ENCODE assay signal across 19 cellular contexts in the genomic region with DNA sequence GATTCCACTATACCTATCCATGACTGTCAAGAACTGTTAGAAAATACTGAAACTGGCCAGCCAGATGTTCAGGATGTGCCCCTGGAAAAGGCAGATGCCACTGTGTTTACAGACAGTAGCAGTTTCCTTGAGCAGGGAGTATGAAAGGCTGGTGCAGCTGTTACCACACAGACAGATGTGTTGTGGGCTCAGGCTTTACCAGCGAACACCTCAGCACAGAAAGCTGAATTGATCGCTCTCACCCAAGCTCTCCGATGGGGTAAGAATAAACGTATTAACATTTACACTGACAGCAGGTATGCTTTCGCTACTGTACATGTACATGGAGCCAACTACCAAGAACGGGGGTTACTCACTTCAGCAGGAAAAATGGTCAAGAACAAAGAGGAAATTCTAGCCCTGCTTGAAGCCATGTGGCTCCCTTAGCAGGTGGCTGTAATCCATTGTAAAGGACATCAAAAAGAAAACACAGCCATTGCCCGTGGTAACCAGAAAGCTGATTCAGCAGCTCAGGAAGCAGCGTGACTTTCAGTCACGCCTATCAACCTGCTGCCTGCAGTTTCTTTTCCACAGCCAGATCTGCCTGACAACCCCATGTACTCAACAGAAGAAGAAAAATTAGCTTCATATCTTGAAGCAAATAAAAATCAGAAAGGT.
DNase-seq lines count a peak whose midpoint lies in the region; ATAC-seq and TF ChIP-seq lines count a peak whose summit lies in the region.
"Had no signal": no experiment of that assay in that cellular context is flagged by ENCODE, and none has a peak within 500 bp of the region (broad histone marks: within the 10 kb centered on the region; RNA-seq: fewer than 3 reads in every experiment).

No MANE protein-coding gene starts in this region.

- POLR2A ChIA-PET in WTC11 (lab: Charles Lee), result no interaction called here
- POLR2A ChIA-PET in activated CD4-positive, alpha-beta T cell treated with anti-CD3 and anti-CD28 coated beads, Interleukin-2, amount 10 ng/mL, durations not matched to agents 7 days and 5 days (lab: Charles Lee), result no interaction called here

- 0 out of 2 replicates have a peak, but pooled peaks cover 7% of the 10 kb centered on the region for H3K9me3 Mint-ChIP-seq in WTC11
- peaks cover 10% of the 10 kb centered on the region for H3K9me3 Mint-ChIP-seq in activated CD4-positive, alpha-beta T cell treated with anti-CD3 and anti-CD28 coated beads, Interleukin-2, amount 10 ng/mL, durations not matched to agents 7 days and 5 days
- H3K9me3 Mint-ChIP-seq: activated naive CD8-positive, alpha-beta T cell treated with anti-CD3 and anti-CD28 coated beads for 36 hours; memory B cell had no signal

- no peak for TF ChIP-seq CTCF in WTC11 (IDR thresholded peaks at IDR 0.05)

- peaks cover 14% of the 10 kb centered on the region for H3K4me1 Mint-ChIP-seq in WTC11
- H3K4me1 Mint-ChIP-seq in activated CD4-positive, alpha-beta T cell treated with anti-CD3 and anti-CD28 coated beads, Interleukin-2, amount 10 ng/mL, durations not matched to agents 7 days and 5 days, result no peaks in the 10 kb centered on the region
- H3K4me1 Mint-ChIP-seq: activated naive CD8-positive, alpha-beta T cell treated with anti-CD3 and anti-CD28 coated beads for 36 hours; CD8-positive, alpha-beta memory T cell; memory B cell; T-cell had no signal

- no peaks in the 10 kb centered on the region for H3K36me3 ChIP-seq in H7 (replicated peaks; ENCODE audit: control insufficient read depth, insufficient read depth, low read length)
- H3K36me3 ChIP-seq: brain microvascular endothelial cell, esophagus squamous epithelium had no signal

- H3K4me3 ChIP-seq in H7 (ENCODE audit: insufficient read depth, low read depth, low read length), result no peak overlapping the region
- H3K4me3 ChIP-seq: esophagus squamous epithelium had no signal

- H3K27me3 ChIP-seq in H7 (ENCODE audit: control insufficient read depth, insufficient read depth, low read length), result no peaks in the 10 kb centered on the region
- H3K27me3 ChIP-seq: brain microvascular endothelial cell, esophagus squamous epithelium had no signal

- CTCF ChIA-PET in WTC11 (lab: Charles Lee), result no interaction called here
- CTCF ChIA-PET in activated CD4-positive, alpha-beta T cell treated with anti-CD3 and anti-CD28 coated beads, Interleukin-2, amount 10 ng/mL, durations not matched to agents 7 days and 5 days (lab: Charles Lee), result no interaction called here

- peak; percentile 68 for ATAC-seq in WTC11
- ATAC-seq: activated T-cell treated with anti-CD3 and anti-CD28 coated beads, Interleukin-2, amount 50 U/mL, for 4 hours; T-cell had no signal

- H3K4me3 Mint-ChIP-seq in WTC11, result no peak overlapping the region
- no peak overlapping the region for H3K4me3 Mint-ChIP-seq in activated CD4-positive, alpha-beta T cell treated with anti-CD3 and anti-CD28 coated beads, Interleukin-2, amount 10 ng/mL, durations not matched to agents 7 days and 5 days
- H3K4me3 Mint-ChIP-seq: activated naive CD8-positive, alpha-beta T cell treated with anti-CD3 and anti-CD28 coated beads for 36 hours; activated T-cell treated with anti-CD3 and anti-CD28 coated beads, Interleukin-2, amount 50 U/mL, for 4 hours; CD8-positive, alpha-beta memory T cell; dendritic cell treated with granulocyte-macrophage colony-stimulating factor and Interleukin-4, amounts not matched to agents 40 ng/mL and 50 ng/mL, for 4 days; memory B cell; T-cell had no signal

- no peaks in the 10 kb centered on the region for H3K27me3 Mint-ChIP-seq in WTC11 (ENCODE audit: low read depth)
- H3K27me3 Mint-ChIP-seq in activated CD4-positive, alpha-beta T cell treated with anti-CD3 and anti-CD28 coated beads, Interleukin-2, amount 10 ng/mL, durations not matched to agents 7 days and 5 days, result no peaks in the 10 kb centered on the region
- H3K27me3 Mint-ChIP-seq: activated naive CD8-positive, alpha-beta T cell treated with anti-CD3 and anti-CD28 coated beads for 36 hours; CD8-positive, alpha-beta memory T cell; dendritic cell treated with granulocyte-macrophage colony-stimulating factor and Interleukin-4, amounts not matched to agents 40 ng/mL and 50 ng/mL, for 4 days; memory B cell; T-cell had no signal

- peak; percentile 8 for DNase-seq in Ammon's horn (ENCODE audit: low spot score)
- DNase-seq in H7, result peak; percentile 8
- peak; percentile 14 for DNase-seq in WTC11 (ENCODE audit: low spot score)
- peak; percentile 86 for DNase-seq in left kidney (ENCODE audit: low read depth, low spot score)
- DNase-seq in NCI-H2107 (lab: John Stamatoyannopoulos, UW), result no peak
- DNase-seq in NCI-H1694 (lab: John Stamatoyannopoulos, UW), result no peak
- no peak for DNase-seq in epidermal melanocyte (ENCODE audit: insufficient read length, low spot score)
- no peak for DNase-seq in activated CD4-positive, alpha-beta T cell treated with anti-CD3 and anti-CD28 coated beads, Interleukin-2, amount 10 ng/mL, durations not matched to agents 7 days and 5 days
- DNase-seq: activated CD4-positive, alpha-beta T cell treated with anti-CD3 and anti-CD28 coated beads, Interleukin-2, amount 50 U/mL, for 4 hours; activated naive CD8-positive, alpha-beta T cell treated with anti-CD3 and anti-CD28 coated beads for 36 hours; activated T-cell treated with anti-CD3 and anti-CD28 coated beads, Interleukin-2, amount 50 U/mL, for 4 hours; brain microvascular endothelial cell; CD8-positive, alpha-beta memory T cell; esophagus squamous epithelium; NCI-H187 treated with DMSO at 0.1 percent for 48 hours; NK-92 treated with Interleukin-12 subunit alpha and Interleukin-12 subunit beta, amount 100 ng/mL, for 24 hours; T-cell had no signal

- peak overlapping the region; percentile 42; the same call in 1 of the 2 replicates for H3K27ac Mint-ChIP-seq in WTC11
- no peak overlapping the region for H3K27ac Mint-ChIP-seq in activated CD4-positive, alpha-beta T cell treated with anti-CD3 and anti-CD28 coated beads, Interleukin-2, amount 10 ng/mL, durations not matched to agents 7 days and 5 days
- H3K27ac Mint-ChIP-seq: activated naive CD8-positive, alpha-beta T cell treated with anti-CD3 and anti-CD28 coated beads for 36 hours; CD8-positive, alpha-beta memory T cell; dendritic cell treated with granulocyte-macrophage colony-stimulating factor and Interleukin-4, amounts not matched to agents 40 ng/mL and 50 ng/mL, for 4 days; memory B cell; T-cell had no signal

- H3K36me3 Mint-ChIP-seq in WTC11, result no peaks in the 10 kb centered on the region
- no peaks in the 10 kb centered on the region for H3K36me3 Mint-ChIP-seq in activated CD4-positive, alpha-beta T cell treated with anti-CD3 and anti-CD28 coated beads, Interleukin-2, amount 10 ng/mL, durations not matched to agents 7 days and 5 days (ENCODE audit: low read depth)
- H3K36me3 Mint-ChIP-seq: activated naive CD8-positive, alpha-beta T cell treated with anti-CD3 and anti-CD28 coated beads for 36 hours; CD8-positive, alpha-beta memory T cell; memory B cell; T-cell had no signal

TF ChIP-seq in WTC11, 78 proteins besides CTCF, POLR2A, EP300 and RAD21 (continues in another document):
- TF ChIP-seq, protein P1, sequence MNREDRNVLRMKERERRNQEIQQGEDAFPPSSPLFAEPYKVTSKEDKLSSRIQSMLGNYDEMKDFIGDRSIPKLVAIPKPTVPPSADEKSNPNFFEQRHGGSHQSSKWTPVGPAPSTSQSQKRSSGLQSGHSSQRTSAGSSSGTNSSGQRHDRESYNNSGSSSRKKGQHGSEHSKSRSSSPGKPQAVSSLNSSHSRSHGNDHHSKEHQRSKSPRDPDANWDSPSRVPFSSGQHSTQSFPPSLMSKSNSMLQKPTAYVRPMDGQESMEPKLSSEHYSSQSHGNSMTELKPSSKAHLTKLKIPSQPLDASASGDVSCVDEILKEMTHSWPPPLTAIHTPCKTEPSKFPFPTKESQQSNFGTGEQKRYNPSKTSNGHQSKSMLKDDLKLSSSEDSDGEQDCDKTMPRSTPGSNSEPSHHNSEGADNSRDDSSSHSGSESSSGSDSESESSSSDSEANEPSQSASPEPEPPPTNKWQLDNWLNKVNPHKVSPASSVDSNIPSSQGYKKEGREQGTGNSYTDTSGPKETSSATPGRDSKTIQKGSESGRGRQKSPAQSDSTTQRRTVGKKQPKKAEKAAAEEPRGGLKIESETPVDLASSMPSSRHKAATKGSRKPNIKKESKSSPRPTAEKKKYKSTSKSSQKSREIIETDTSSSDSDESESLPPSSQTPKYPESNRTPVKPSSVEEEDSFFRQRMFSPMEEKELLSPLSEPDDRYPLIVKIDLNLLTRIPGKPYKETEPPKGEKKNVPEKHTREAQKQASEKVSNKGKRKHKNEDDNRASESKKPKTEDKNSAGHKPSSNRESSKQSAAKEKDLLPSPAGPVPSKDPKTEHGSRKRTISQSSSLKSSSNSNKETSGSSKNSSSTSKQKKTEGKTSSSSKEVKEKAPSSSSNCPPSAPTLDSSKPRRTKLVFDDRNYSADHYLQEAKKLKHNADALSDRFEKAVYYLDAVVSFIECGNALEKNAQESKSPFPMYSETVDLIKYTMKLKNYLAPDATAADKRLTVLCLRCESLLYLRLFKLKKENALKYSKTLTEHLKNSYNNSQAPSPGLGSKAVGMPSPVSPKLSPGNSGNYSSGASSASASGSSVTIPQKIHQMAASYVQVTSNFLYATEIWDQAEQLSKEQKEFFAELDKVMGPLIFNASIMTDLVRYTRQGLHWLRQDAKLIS (CRISPR knock-in tag; IDR thresholded peaks at IDR 0.05; ENCODE audit: borderline replicate concordance), result no peak
- TF ChIP-seq, protein P2, sequence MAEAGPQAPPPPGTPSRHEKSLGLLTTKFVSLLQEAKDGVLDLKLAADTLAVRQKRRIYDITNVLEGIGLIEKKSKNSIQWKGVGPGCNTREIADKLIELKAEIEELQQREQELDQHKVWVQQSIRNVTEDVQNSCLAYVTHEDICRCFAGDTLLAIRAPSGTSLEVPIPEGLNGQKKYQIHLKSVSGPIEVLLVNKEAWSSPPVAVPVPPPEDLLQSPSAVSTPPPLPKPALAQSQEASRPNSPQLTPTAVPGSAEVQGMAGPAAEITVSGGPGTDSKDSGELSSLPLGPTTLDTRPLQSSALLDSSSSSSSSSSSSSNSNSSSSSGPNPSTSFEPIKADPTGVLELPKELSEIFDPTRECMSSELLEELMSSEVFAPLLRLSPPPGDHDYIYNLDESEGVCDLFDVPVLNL (CRISPR knock-in tag; IDR thresholded peaks at IDR 0.05; ENCODE audit: borderline replicate concordance, low read depth), result no peak

Comparison
In these comparisons a context has a peak if more than half of its experiments do, and no peak if none do; other contexts are left out.
1. DNase-seq: peak in Ammon's horn (single experiment), H7 (single experiment), WTC11 (single experiment) and left kidney (single experiment); none in NCI-H2107 (single experiment), NCI-H1694 (single experiment), epidermal melanocyte (single experiment) and activated CD4-positive, alpha-beta T cell treated with anti-CD3 and anti-CD28 coated beads, Interleukin-2, amount 10 ng/mL, durations not matched to agents 7 days and 5 days (single experiment).